Comparison of ENCODE assay signal across 7 cellular contexts in genomic region chr7:93148135-93148534, GRCh38. TPM values are rescaled to one million over a fixed set of nuclear protein-coding genes. Genes with fewer than 3 reads are reported as not detected.
DNase-seq lines count a peak whose midpoint lies in the region; ATAC-seq and TF ChIP-seq lines count a peak whose summit lies in the region.

Gene SAMD9L, minus strand, starts transcription at chr7:93148385. Its CDS starts 12,414 bp downstream, at chr7:93135971.

- peak within 1 kb of the TSS; percentile 92 for H2AFZ ChIP-seq in osteoblast (ENCODE audit: low read length)

- H3K9me3 Mint-ChIP-seq in effector memory CD8-positive, alpha-beta T cell, result peaks cover 2 to 8% of the 10 kb centered on the region in 2 donors

- peak within 1 kb of the TSS; percentile 98 for H3K27ac Mint-ChIP-seq in effector memory CD8-positive, alpha-beta T cell

- peak in 1 of 3 donors; percentile 51 for DNase-seq in Peyer's patch
- no peak for DNase-seq in effector memory CD8-positive, alpha-beta T cell
- DNase-seq in osteoblast (ENCODE audit: insufficient read length, low spot score, missing footprints), result no peak
- no peak for DNase-seq in NCI-H2107 treated with DMSO at 0.1 percent for 48 hours (lab: John Stamatoyannopoulos, UW; ENCODE audit: unreplicated experiment)
- DNase-seq in stimulated activated CD8-positive, alpha-beta memory T cell treated with anti-CD3 and anti-CD28 coated beads, Interleukin-4, amount 100 ng/mL, for 48 hours, result no peak

- TF ChIP-seq POLR2A in Peyer's patch (IDR thresholded peaks at IDR 0.05), result no peak

- no peaks in the 10 kb centered on the region for H4K20me1 ChIP-seq in osteoblast (ENCODE audit: insufficient read depth, low read length)

- no peaks in the 10 kb centered on the region for H3K27me3 Mint-ChIP-seq in effector memory CD8-positive, alpha-beta T cell

- H3K4me1 Mint-ChIP-seq in effector memory CD8-positive, alpha-beta T cell (ENCODE audit: low read depth in 2 of 2), result peaks cover 23 to 31% of the 10 kb centered on the region in 2 donors

- peak within 1 kb of the TSS; percentile 94 for H3K4me2 ChIP-seq in osteoblast (ENCODE audit: insufficient read depth, low read length)

- peak within 1 kb of the TSS; percentile 32 to 50 (median 43) for H3K4me3 ChIP-seq in Peyer's patch
- H3K4me3 ChIP-seq in osteoblast (ENCODE audit: insufficient read depth, low read length), result peak within 1 kb of the TSS; percentile 73

- H3K27me3 ChIP-seq in Peyer's patch (no peaks in the 10 kb centered on the region), osteoblast (ENCODE audit: insufficient read depth, low read length) (no peaks in the 10 kb centered on the region)

- peak within 1 kb of the TSS; percentile 35 to 57 (median 44) for H3K27ac ChIP-seq in Peyer's patch
- H3K27ac ChIP-seq in osteoblast (ENCODE audit: low read depth, low read length), result peak within 1 kb of the TSS; percentile 51

- no peak for TF ChIP-seq CTCF in Peyer's patch (IDR thresholded peaks at IDR 0.05)
- no peak for TF ChIP-seq CTCF in osteoblast (IDR thresholded peaks at IDR 0.05; ENCODE audit: extremely low read depth, low read depth, low read length)

- H3K4me3 Mint-ChIP-seq in effector memory CD8-positive, alpha-beta T cell, result peak within 1 kb of the TSS; percentile 86 to 92

- H3K9me3 ChIP-seq in Peyer's patch, result no peaks in the 10 kb centered on the region
- H3K9me3 ChIP-seq in osteoblast (ENCODE audit: low read depth, low read length), result no peaks in the 10 kb centered on the region

- H3K36me3 Mint-ChIP-seq in effector memory CD8-positive, alpha-beta T cell (ENCODE audit: insufficient read depth), result peaks cover 33% of the 10 kb centered on the region

- H3K36me3 ChIP-seq in Peyer's patch (peaks cover 0 to 17% (median 0%) of the 10 kb centered on the region in 3 donors), osteoblast (ENCODE audit: insufficient read depth, low read length) (no peaks in the 10 kb centered on the region)

- ATAC-seq in GM18858 (IDR thresholded peaks at IDR 0.05; ENCODE audit: unreplicated experiment) (peak; percentile 72), HG02798 (IDR thresholded peaks at IDR 0.05; ENCODE audit: poor library complexity, unreplicated experiment) (peak; percentile 64)
- peak; percentile 59 for ATAC-seq in effector memory CD8-positive, alpha-beta T cell (replicated peaks)

- H3K4me1 ChIP-seq in Peyer's patch, result peaks cover 0 to 7% (median 0%) of the 10 kb centered on the region in 4 donors
- H3K4me1 ChIP-seq in osteoblast (ENCODE audit: insufficient read depth, low read length), result peaks cover 19% of the 10 kb centered on the region

- H3K79me2 ChIP-seq in osteoblast (ENCODE audit: insufficient read depth, low read length), result peaks cover 2% of the 10 kb centered on the region

RNA-seq across cellular contexts. Expression of gene SAMD9L, which starts in this region (rescaled TPM):
- total RNA-seq in Peyer's patch (10 to 100 TPM in 3 of 4 donors, 1 to 10 TPM in 1; 6.4 to 14.6 (median 11.9) TPM), osteoblast (17.7 and 25.0 TPM in 2 replicates)
